In genomic region chr20:297098-297924, GRCh38 we compare ENCODE assay signal across 8 cellular contexts. TPM values are rescaled to one million over a fixed set of nuclear protein-coding genes. Genes with fewer than 3 reads are reported as not detected.
DNase-seq lines count a peak whose midpoint lies in the region; TF ChIP-seq lines count a peak whose summit lies in the region.

A gene with protein sequence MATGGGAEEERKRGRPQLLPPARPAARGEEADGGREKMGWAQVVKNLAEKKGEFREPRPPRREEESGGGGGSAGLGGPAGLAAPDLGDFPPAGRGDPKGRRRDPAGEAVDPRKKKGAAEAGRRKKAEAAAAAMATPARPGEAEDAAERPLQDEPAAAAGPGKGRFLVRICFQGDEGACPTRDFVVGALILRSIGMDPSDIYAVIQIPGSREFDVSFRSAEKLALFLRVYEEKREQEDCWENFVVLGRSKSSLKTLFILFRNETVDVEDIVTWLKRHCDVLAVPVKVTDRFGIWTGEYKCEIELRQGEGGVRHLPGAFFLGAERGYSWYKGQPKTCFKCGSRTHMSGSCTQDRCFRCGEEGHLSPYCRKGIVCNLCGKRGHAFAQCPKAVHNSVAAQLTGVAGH (plus strand): TSS chr20:297570. CDS start chr20:297587, 17 bp downstream.

- no peak within 1 kb of the TSS for H2BK15ac ChIP-seq in H9 (ENCODE audit: low read depth, low read length)

- peak within 1 kb of the TSS; percentile 17 for H3K27ac ChIP-seq in H9 (ENCODE audit: insufficient read length, low read depth, low read length)
- H3K27ac ChIP-seq in neural progenitor cell: peak within 1 kb of the TSS; percentile 85

- H2BK5ac ChIP-seq in H9 (ENCODE audit: insufficient read length, low read length): no peak within 1 kb of the TSS

- H4K8ac ChIP-seq in H9 (replicated peaks; ENCODE audit: insufficient read length, low read depth, low read length): no peak within 1 kb of the TSS

- H3K9me3 ChIP-seq in H9 (ENCODE audit: control insufficient read depth, low read depth, low read length): no peaks in the 10 kb centered on the region
- no peaks in the 10 kb centered on the region for H3K9me3 ChIP-seq in MG63
- no peaks in the 10 kb centered on the region for H3K9me3 ChIP-seq in neural progenitor cell (ENCODE audit: low read depth)

- no peak within 1 kb of the TSS for H2BK20ac ChIP-seq in H9 (ENCODE audit: low read depth, low read length, poor library complexity, severe bottlenecking)

- H3K79me2 ChIP-seq in H9 (ENCODE audit: insufficient read depth, low read length): peaks cover 17% of the 10 kb centered on the region; the same call in 1 of the 2 replicates
- peaks cover 48% of the 10 kb centered on the region for H3K79me2 ChIP-seq in neural progenitor cell (ENCODE audit: low read depth)

- H3K18ac ChIP-seq in H9 (ENCODE audit: insufficient read length, low read depth, low read length): peak within 1 kb of the TSS; percentile 28

- H3K36me3 ChIP-seq in MG63 (peaks cover 7% of the 10 kb centered on the region), neural progenitor cell (no peaks in the 10 kb centered on the region)

- H4K20me1 ChIP-seq in H9 (ENCODE audit: control insufficient read depth, insufficient read depth, insufficient read length) (no peaks in the 10 kb centered on the region), neural progenitor cell (ENCODE audit: low read depth) (peaks cover 35% of the 10 kb centered on the region)

- peaks cover 4 to 15% (median 9%) of the 10 kb centered on the region in 3 experiments; a peak in 6 of 7 replicates for H3K36me3 Mint-ChIP-seq in H9 (ENCODE audit: insufficient read depth in 1 of 3, low read depth in 3 of 3)
- peaks cover 10% of the 10 kb centered on the region for H3K36me3 Mint-ChIP-seq in neural progenitor cell

- no peak within 1 kb of the TSS for H4K5ac ChIP-seq in H9 (ENCODE audit: insufficient read length, low read depth, low read length)

- H3K4me1 Mint-ChIP-seq in H9 (peaks cover 43 to 46% of the 10 kb centered on the region in 2 experiments), neural progenitor cell (peaks cover 45% of the 10 kb centered on the region)

- H2BK12ac ChIP-seq in H9 (ENCODE audit: insufficient read length, low read depth, low read length): no peak within 1 kb of the TSS

- peaks cover 34% of the 10 kb centered on the region for H3K27me3 Mint-ChIP-seq in H9 (ENCODE audit: low read depth)
- peaks cover 12% of the 10 kb centered on the region for H3K27me3 Mint-ChIP-seq in neural progenitor cell (ENCODE audit: insufficient read depth, low read depth)

- peaks cover 5% of the 10 kb centered on the region; the same call in 1 of the 2 replicates for H3K4me1 ChIP-seq in H9 (ENCODE audit: insufficient read depth, low read length)
- peaks cover 37% of the 10 kb centered on the region for H3K4me1 ChIP-seq in neural progenitor cell

- no peak within 1 kb of the TSS for H3T11ph ChIP-seq in H9 (ENCODE audit: low read length)

- H3K27ac Mint-ChIP-seq in H9 (peak within 1 kb of the TSS; percentile 93 to 97 (median 94)), neural progenitor cell (peak within 1 kb of the TSS; percentile 98)

- H2AFZ ChIP-seq in H9 (ENCODE audit: low read length): no peak within 1 kb of the TSS
- peak within 1 kb of the TSS; percentile 2 for H2AFZ ChIP-seq in neural progenitor cell (replicated peaks)

- no peak within 1 kb of the TSS for H3K4ac ChIP-seq in H9 (ENCODE audit: low read depth, low read length)

- TF ChIP-seq CTCF in H9 (conservative IDR thresholded peaks at IDR 0.05): peak; percentile 39; the same call in 2 of the 3 replicates
- no peak for TF ChIP-seq CTCF in foreskin fibroblast (IDR thresholded peaks at IDR 0.05; ENCODE audit: low read depth, low read length)
- TF ChIP-seq CTCF in neural progenitor cell (IDR thresholded peaks at IDR 0.05): peak; percentile 38

- no peak within 1 kb of the TSS for H3K56ac ChIP-seq in H9 (ENCODE audit: insufficient read length, low read depth, low read length)

- H3K27me3 ChIP-seq in H9 (ENCODE audit: insufficient read depth, low read length) (no peaks in the 10 kb centered on the region; the same call in 1 of the 2 replicates), MG63 (no peaks in the 10 kb centered on the region), neural progenitor cell (peaks cover 26% of the 10 kb centered on the region)

- no peak within 1 kb of the TSS for H2AK5ac ChIP-seq in H9 (ENCODE audit: insufficient read length, low read length)

- peaks cover 24% of the 10 kb centered on the region for H3K23me2 ChIP-seq in H9 (ENCODE audit: insufficient read length, low read depth, low read length, poor library complexity, severe bottlenecking)

- peaks cover 42% of the 10 kb centered on the region for H3F3A ChIP-seq in neural progenitor cell (ENCODE audit: low read depth)

- H3K23ac ChIP-seq in H9 (ENCODE audit: insufficient read length, low read depth, low read length): peak within 1 kb of the TSS; percentile 8

- DNase-seq in GF-D8 (lab: John Stamatoyannopoulos, UW) (peak; percentile 92), H9 (peak; percentile 89), MG63 (peak; percentile 87), SIG-M5 (lab: John Stamatoyannopoulos, UW) (peak; percentile 72), activated gamma-delta T cell treated with Interleukin-2 at 50 U/mL for 16 hours (peak; percentile 79), foreskin fibroblast (peak; percentile 98 to 99), neural progenitor cell (ENCODE audit: low spot score) (peak; percentile 96), stromal cell of bone marrow (ENCODE audit: low read depth) (peak; percentile 88)

- H3K79me1 ChIP-seq in H9 (ENCODE audit: insufficient read depth, low read depth, low read length, poor library complexity, severe bottlenecking): no peaks in the 10 kb centered on the region

- H3K4me3 ChIP-seq in MG63 (peak within 1 kb of the TSS; percentile 65), foreskin fibroblast (ENCODE audit: low read depth in 1 of 2, low read length in 2 of 2) (peak within 1 kb of the TSS; percentile 68 to 99), neural progenitor cell (peak within 1 kb of the TSS; percentile 95)

- H3K4me2 ChIP-seq in H9 (ENCODE audit: insufficient read depth, insufficient read length, low read length): peak within 1 kb of the TSS; percentile 96
- H3K4me2 ChIP-seq in neural progenitor cell: peak within 1 kb of the TSS; percentile 95

- H2BK120ac ChIP-seq in H9 (ENCODE audit: low read depth, low read length, poor library complexity, severe bottlenecking): no peak within 1 kb of the TSS

- H3K14ac ChIP-seq in H9 (ENCODE audit: insufficient read depth, low read length): peak within 1 kb of the TSS; percentile 80

- peak within 1 kb of the TSS; percentile 95 to 99 for H3K4me3 Mint-ChIP-seq in H9
- peak within 1 kb of the TSS; percentile 99 for H3K4me3 Mint-ChIP-seq in neural progenitor cell

- peaks cover 0 to 4% of the 10 kb centered on the region in 2 experiments; a peak in 3 of 5 replicates for H3K9me3 Mint-ChIP-seq in H9
- no peaks in the 10 kb centered on the region for H3K9me3 Mint-ChIP-seq in neural progenitor cell

- no CpG with 5 or more reads among the region's 99 CpGs for WGBS in H9 (ENCODE audit: extremely low coverage, insufficient read length, low lambda C conversion rate)

- H3K9ac ChIP-seq in H9 (ENCODE audit: extremely low read depth, insufficient read length, low read length) (peak within 1 kb of the TSS; percentile 96), neural progenitor cell (peak within 1 kb of the TSS; percentile 81)

- no peak within 1 kb of the TSS for H4K91ac ChIP-seq in H9 (ENCODE audit: insufficient read length, low read depth, low read length)

RNA-seq across cellular contexts. Expression of the gene that starts here (rescaled TPM):
- 41.3 and 43.3 TPM in 2 replicates for total RNA-seq in H9 (2021)
- total RNA-seq in MG63 (2014; rRNA removed; shearing (Covaris generic); ENCODE audit: low replicate concordance): 9.1 and 13.5 TPM in 2 replicates
- total RNA-seq in neural progenitor cell (ENCODE audit: low replicate concordance): 24.2 and 43.4 TPM in 2 replicates

Comparison
In these comparisons a context has a peak if more than half of its experiments do, and no peak if none do; other contexts are left out.
1. Peak in every context shown above with its lines: DNase-seq, H3K4me3 ChIP-seq and H3K27ac ChIP-seq.